In the genomic region with DNA sequence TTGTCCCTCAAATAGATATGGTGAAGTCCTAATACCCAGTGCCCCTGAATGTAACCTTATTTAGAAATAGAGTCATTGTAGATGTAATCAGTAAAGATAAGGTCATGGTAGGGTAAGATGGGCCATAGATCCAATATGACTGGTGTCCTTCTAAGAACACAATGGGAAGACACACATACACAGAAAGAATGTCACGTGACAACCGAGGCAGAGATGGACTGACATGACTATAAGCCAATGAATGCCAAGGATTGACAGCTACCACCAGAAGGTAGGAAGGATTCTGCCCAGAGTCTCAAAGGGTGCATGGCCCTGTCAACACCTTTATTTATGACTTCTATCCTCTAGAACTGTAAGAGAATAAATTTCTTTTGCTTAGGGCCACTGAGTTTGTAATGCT, we compare ENCODE assay signal across 27 cellular contexts.
"Had no signal": no experiment of that assay in that cellular context is flagged by ENCODE, and none has a peak within 500 bp of the region (broad histone marks: within the 10 kb centered on the region; RNA-seq: fewer than 3 reads in every experiment).

No MANE protein-coding gene starts in this region.

- H3K4me1 ChIP-seq: stomach, suprapubic skin, testis, thyroid gland, tibial nerve, upper lobe of left lung, upper lobe of right lung, uterus, vagina had no signal

- ATAC-seq: stimulated activated effector memory CD8-positive, alpha-beta T cell treated with anti-CD3 and anti-CD28 coated beads, Interleukin-12 subunit alpha, Interleukin-12 subunit beta, amount 100 ng/mL, for 72 hours; stimulated activated memory B cell treated with anti-CD40 and anti-IgM and Interleukin-4, amounts not matched to agents 10 μg/mL and 1 μg/mL and 100 μg/mL, for 72 hours; stimulated activated naive B cell treated with anti-CD40 and anti-IgM and Interleukin-4, amounts not matched to agents 10 μg/mL and 1 μg/mL and 100 μg/mL, for 72 hours; stimulated activated naive CD8-positive, alpha-beta T cell treated with anti-CD3 and anti-CD28 coated beads, Interleukin-15, amount 100 ng/mL, for 72 hours; stimulated activated naive CD8-positive, alpha-beta T cell treated with anti-CD3 and anti-CD28 coated beads, Interleukin-15, Interleukin-2, amounts not matched to agents 100 U/mL and 50 U/mL, for 24 hours; upper lobe of right lung had no signal

- H3K36me3 ChIP-seq: stomach, suprapubic skin, thoracic aorta, thyroid gland, tibial artery, transverse colon, upper lobe of left lung, upper lobe of right lung, uterus, vagina had no signal

- H3K9me3 ChIP-seq: stomach, suprapubic skin, testis, thoracic aorta, thyroid gland, tibial artery, tibial nerve, transverse colon, upper lobe of left lung, upper lobe of right lung, uterus, vagina had no signal

- H3K4me3 ChIP-seq: stomach, suprapubic skin, testis, thoracic aorta, thyroid gland, tibial artery, tibial nerve, transverse colon, upper lobe of left lung, upper lobe of right lung, uterus, vagina had no signal

- H3K27me3 ChIP-seq: stomach, suprapubic skin, testis, thyroid gland, tibial artery, tibial nerve, transverse colon, upper lobe of left lung, upper lobe of right lung, uterus, vagina had no signal

- FAIRE-seq: urothelium cell line had no signal

- DNase-seq: stimulated activated CD4-positive, alpha-beta T cell treated with anti-CD3 and anti-CD28 coated beads, Interleukin-2, amount 100 ng/mL, for 48 hours; stimulated activated CD4-positive, alpha-beta T cell treated with anti-CD3 and anti-CD28 coated beads, Interleukin-4, amount 100 ng/mL, for 1 hour; stimulated activated CD4-positive, alpha-beta T cell treated with anti-CD3 and anti-CD28 coated beads, Interleukin-4, amount 100 ng/mL, for 24 hours; stimulated activated CD4-positive, alpha-beta T cell treated with anti-CD3 and anti-CD28 coated beads, Interleukin-4, amount 100 ng/mL, for 4 hours; stimulated activated CD8-positive, alpha-beta memory T cell treated with anti-CD3 and anti-CD28 coated beads, Interleukin-4, amount 100 ng/mL, for 48 hours; stimulated activated naive B cell treated with anti-CD40 and anti-IgM and Interleukin-4, amounts not matched to agents 10 μg/mL and 1 μg/mL and 100 μg/mL, for 72 hours; stimulated activated naive CD4-positive, alpha-beta T cell; stimulated activated naive CD4-positive, alpha-beta T cell treated with Interleukin-2 at 50 U/mL for 16 hours; stimulated activated naive CD8-positive, alpha-beta T cell treated with anti-CD3 and anti-CD28 coated beads, Interleukin-15, amount 100 ng/mL, for 72 hours; stimulated activated naive CD8-positive, alpha-beta T cell treated with anti-CD3 and anti-CD28 coated beads, Interleukin-15, Interleukin-2, amounts not matched to agents 100 U/mL and 50 U/mL, for 24 hours; stomach; substantia nigra; testis; thyroid gland; tibial artery; transverse colon; trophoblast cell; upper lobe of left lung; upper lobe of right lung; uterus had no signal

- H3K27ac ChIP-seq: stomach, suprapubic skin, testis, thoracic aorta, thyroid gland, tibial artery, tibial nerve, transverse colon, upper lobe of left lung, upper lobe of right lung, uterus, vagina had no signal
